In genomic region chr18:22536558-22536957, GRCh38 we compare ENCODE assay signal across 17 cellular contexts.
"Had no signal": no experiment of that assay in that cellular context is flagged by ENCODE, and none has a peak within 500 bp of the region (broad histone marks: within the 10 kb centered on the region; RNA-seq: fewer than 3 reads in every experiment).

No MANE protein-coding gene starts in this region.

- H3K4me3 ChIP-seq: coronary artery, esophagus muscularis mucosa, left lung, lower lobe of right lung, ovary, right atrium auricular region had no signal

- ATAC-seq: left lung, lower lobe of right lung had no signal

- H3K27ac Mint-ChIP-seq: immature natural killer cell, memory B cell, naive B cell had no signal

- DNase-seq: caudate nucleus; effector CD8-positive, alpha-beta T cell; immature natural killer cell; left lung; lower lobe of right lung; naive B cell; ovary; small intestine; stimulated activated CD4-positive, alpha-beta T cell treated with anti-CD3 and anti-CD28 coated beads, Interleukin-12 subunit alpha, Interleukin-12 subunit beta, amount 100 ng/mL, for 4 hours; stimulated activated naive CD4-positive, alpha-beta T cell; trophoblast cell had no signal

- H3K9me3 ChIP-seq: esophagus muscularis mucosa, left lung, lower lobe of right lung, ovary, right atrium auricular region had no signal

- H3K27me3 ChIP-seq: esophagus muscularis mucosa, left lung, ovary, right atrium auricular region had no signal

- H3K36me3 ChIP-seq: esophagus muscularis mucosa, left lung, lower lobe of right lung, ovary, right atrium auricular region had no signal

- H3K27ac ChIP-seq: coronary artery, epithelial cell of prostate, esophagus muscularis mucosa, left lung, lower lobe of right lung, ovary, right atrium auricular region had no signal

- H3K4me1 Mint-ChIP-seq: immature natural killer cell, memory B cell, naive B cell had no signal

- H3K4me3 Mint-ChIP-seq: immature natural killer cell, memory B cell, naive B cell had no signal

- H3K4me1 ChIP-seq: left lung, lower lobe of right lung, right atrium auricular region had no signal

- H3K36me3 Mint-ChIP-seq: memory B cell, naive B cell had no signal

- FAIRE-seq: endometrium, small intestine had no signal

- H3K27me3 Mint-ChIP-seq: memory B cell, naive B cell had no signal
